In the genomic region with DNA sequence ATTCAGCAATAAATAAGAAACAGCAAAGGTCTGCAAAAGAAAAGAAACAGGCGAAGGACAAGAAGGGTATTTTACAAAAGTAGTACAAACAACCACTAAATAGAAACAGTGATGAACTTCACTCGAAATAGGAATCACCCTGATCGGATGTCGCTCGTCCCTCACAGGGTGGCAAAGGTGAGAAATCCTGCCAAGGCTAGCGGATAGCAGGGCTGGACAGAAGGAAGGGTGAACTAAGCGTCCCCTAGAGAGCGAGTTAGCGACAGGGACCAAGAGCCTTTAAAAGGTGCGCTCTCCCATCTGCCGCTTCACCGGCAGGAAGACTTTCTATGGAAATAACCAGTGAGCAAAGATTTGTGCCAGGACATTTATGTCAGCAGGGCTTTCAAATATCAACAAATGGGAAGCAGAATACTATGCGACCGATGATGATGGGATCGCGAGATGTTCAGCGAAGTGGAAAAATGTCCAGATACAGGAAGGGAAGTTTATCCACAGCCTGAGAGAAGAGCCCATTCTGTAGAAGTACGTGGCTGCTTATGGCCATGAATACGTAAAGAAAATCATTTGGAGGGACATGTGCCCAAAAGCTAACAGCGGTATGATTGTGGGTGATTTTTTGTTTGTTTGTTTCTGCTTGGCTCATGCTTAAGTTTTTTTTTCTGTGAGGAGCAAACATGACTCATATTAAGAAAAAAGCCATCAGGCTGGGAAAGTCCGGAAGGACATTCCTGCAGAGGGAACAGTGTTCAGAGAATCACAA, we compare ENCODE assay signal across 10 cellular contexts. TPM values are rescaled to one million over a fixed set of nuclear protein-coding genes. Genes with fewer than 3 reads are reported as not detected.
DNase-seq lines count a peak whose midpoint lies in the region; ATAC-seq and TF ChIP-seq lines count a peak whose summit lies in the region.
"Had no signal": no experiment of that assay in that cellular context is flagged by ENCODE, and none has a peak within 500 bp of the region (broad histone marks: within the 10 kb centered on the region; RNA-seq: fewer than 3 reads in every experiment).

No MANE protein-coding gene starts in this region.

- H3K9ac ChIP-seq in GM23248 = no peak overlapping the region

- no peaks in the 10 kb centered on the region for H3K9me2 ChIP-seq in GM23248 (ENCODE audit: insufficient read depth)

- H3F3A ChIP-seq in GM23248 (ENCODE audit: insufficient read depth) = no peaks in the 10 kb centered on the region; the same call in 1 of the 2 replicates

- H3K79me2 ChIP-seq in GM23248 (ENCODE audit: insufficient read depth) = peaks cover 92% of the 10 kb centered on the region

- in situ Hi-C loops in GM23248 (cut with MboI) (no loop called here), astrocyte of the cerebellum (cut with HindIII; ENCODE audit: low sequenced_read_pairs) (no loop called here), GM13977 (cut with MboI; ENCODE audit: low pct_unique_long_range_greater_than_20kb, low sequenced_read_pairs, unreplicated experiment) (no loop called here)

- no peak overlapping the region for H3K4me2 ChIP-seq in GM23248 (ENCODE audit: unreplicated experiment)

- DNase-seq in GM23248 (peak; percentile 79), astrocyte of the cerebellum (ENCODE audit: low read depth) (peak; percentile 43), glomerular visceral epithelial cell (ENCODE audit: extremely low spot score) (peak; percentile 62), stromal cell of bone marrow (ENCODE audit: low read depth) (peak; percentile 40), GM13977 (ENCODE audit: low spot score) (no peak), DMS153 treated with DMSO at 0.1 percent for 48 hours (lab: John Stamatoyannopoulos, UW; ENCODE audit: unreplicated experiment) (no peak), NCI-H1694 treated with DMSO at 0.1 percent for 48 hours (lab: John Stamatoyannopoulos, UW) (no peak)
- DNase-seq: activated naive CD8-positive, alpha-beta T cell treated with anti-CD3 and anti-CD28 coated beads, Interleukin-2, amount 10 ng/mL, durations not matched to agents 7 days and 5 days; NCI-H1092 had no signal

- H3K4me3 ChIP-seq in GM23248 = no peak overlapping the region
- H3K4me3 ChIP-seq in astrocyte of the cerebellum (ENCODE audit: low read depth, low read length) = no peak overlapping the region

- WGBS in GM23248 (ENCODE audit: low coverage in 1 of 2, low lambda C conversion rate in 2 of 2, missing lambda C conversion rate in 2 of 2), 2 experiments = 82 to 83% methylated on average over 21 of the region's 21 CpGs

- no peak overlapping the region; the same call in 1 of the 2 replicates for H3K27ac ChIP-seq in GM23248

- H3K36me3 ChIP-seq in GM23248 (ENCODE audit: low read depth) = peaks cover 27% of the 10 kb centered on the region; the same call in 1 of the 2 replicates

- H3K4me1 ChIP-seq in GM23248 (ENCODE audit: insufficient read depth) = peaks cover 14% of the 10 kb centered on the region

- no peak for ATAC-seq in GM21529 (IDR thresholded peaks at IDR 0.05; ENCODE audit: unreplicated experiment)

- no peak overlapping the region for H2AFZ ChIP-seq in GM23248

- H4K20me1 ChIP-seq in GM23248 (ENCODE audit: insufficient read depth) = peaks cover 18% of the 10 kb centered on the region

- H3K27me3 ChIP-seq in GM23248 (replicated peaks; ENCODE audit: insufficient read depth) = no peaks in the 10 kb centered on the region

- TF ChIP-seq CTCF in astrocyte of the cerebellum (IDR thresholded peaks at IDR 0.05; ENCODE audit: low read depth, low read length, missing control alignments) (no peak), GM13977 (IDR thresholded peaks at IDR 0.05; ENCODE audit: extremely low read depth, insufficient read depth, missing control alignments) (no peak)

- no peaks in the 10 kb centered on the region for H3K9me3 ChIP-seq in GM23248 (ENCODE audit: low read depth)

RNA-seq across cellular contexts. Expression of a gene that starts 18.9 kb away (rescaled TPM):
- total RNA-seq in GM23248 (2014; rRNA removed; shearing (Covaris generic)) = 44.0 and 48.1 TPM in 2 replicates
- polyA plus RNA-seq in GM23248 (2016; fragmentation: Nextera tagmentation; extraction: Ambion mirVana) = 74.4 and 78.9 TPM in 2 replicates

RNA-seq across cellular contexts. Expression of a gene that starts 43.0 kb away (rescaled TPM):
- 53.1 and 66.8 TPM in 2 replicates for total RNA-seq in GM23248 (2014; rRNA removed; shearing (Covaris generic))
- polyA plus RNA-seq in GM23248 (2016; fragmentation: Nextera tagmentation; extraction: Ambion mirVana) = 25.8 and 28.6 TPM in 2 replicates

Comparison
In these comparisons a context has a peak if more than half of its experiments do, and no peak if none do; other contexts are left out.
1. DNase-seq: peak in GM23248 (single experiment), astrocyte of the cerebellum (single experiment), glomerular visceral epithelial cell (single experiment) and stromal cell of bone marrow (single experiment); none in GM13977 (single experiment), DMS153 treated with DMSO at 0.1 percent for 48 hours (single experiment) and NCI-H1694 treated with DMSO at 0.1 percent for 48 hours (single experiment).